In the genomic region with DNA sequence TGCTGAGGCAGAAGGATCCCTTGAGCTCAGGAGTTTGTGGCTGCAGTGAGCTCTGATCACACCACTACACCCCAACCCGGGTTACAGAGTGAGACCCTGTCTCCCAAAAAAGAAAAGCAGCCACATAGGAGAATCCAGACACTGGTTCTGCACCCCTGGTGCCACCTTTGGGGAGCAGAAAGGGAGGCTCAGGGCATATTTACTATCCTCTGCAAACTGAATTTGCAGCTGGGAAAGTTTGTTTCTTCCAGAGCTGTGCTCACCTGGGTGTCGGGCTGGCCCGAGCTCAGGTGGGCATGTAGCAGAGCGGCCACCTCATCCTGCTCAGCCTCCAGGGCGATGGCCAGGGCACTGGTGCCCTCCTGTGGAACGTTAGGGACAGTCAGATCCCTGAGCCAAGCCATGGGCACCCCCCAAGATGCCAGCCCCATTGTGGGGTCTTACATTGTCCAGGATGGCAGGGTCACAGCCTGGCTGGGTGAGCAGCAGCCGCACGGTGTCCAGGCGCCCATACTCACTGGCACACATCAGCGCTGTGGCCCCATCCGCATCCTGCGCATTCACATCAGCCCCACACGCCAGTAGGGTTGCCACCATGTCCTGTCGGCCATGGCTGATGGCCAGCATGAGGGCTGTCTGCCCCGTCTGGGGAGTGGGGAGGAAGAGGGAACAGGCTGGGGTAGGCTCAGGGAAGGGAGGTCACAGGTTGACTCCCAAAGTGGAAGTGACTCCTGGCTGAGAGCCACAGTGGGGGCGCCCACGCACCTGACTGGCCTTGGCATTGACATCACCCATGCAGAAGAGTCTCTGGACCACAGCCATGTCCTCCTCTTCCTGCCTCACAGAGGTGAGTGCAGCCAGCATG, we compare ENCODE assay signal across 11 cellular contexts. TPM values are rescaled to one million over a fixed set of nuclear protein-coding genes. Genes with fewer than 3 reads are reported as not detected.
DNase-seq lines count a peak whose midpoint lies in the region; ATAC-seq, FAIRE-seq and TF ChIP-seq lines count a peak whose summit lies in the region.
"Had no signal": no experiment of that assay in that cellular context is flagged by ENCODE, and none has a peak within 500 bp of the region (broad histone marks: within the 10 kb centered on the region; RNA-seq: fewer than 3 reads in every experiment).

No MANE protein-coding gene starts in this region.

- H3K4me2 ChIP-seq in K562 (ENCODE audit: insufficient read depth, low read length) (no peak overlapping the region; the same call in 1 of the 2 replicates), neuronal stem cell (ENCODE audit: insufficient read depth, low read length, poor library complexity, severe bottlenecking) (no peak overlapping the region)

- TF ChIP-seq CTCF in LNCaP clone FGC (IDR thresholded peaks at IDR 0.05; ENCODE audit: control insufficient read depth, extremely low read depth, insufficient read depth) (0 out of 2 replicates have a peak, but pooled peaks have one; percentile 5), K562 (IDR thresholded peaks at IDR 0.05 in 2 of 3, conservative IDR thresholded peaks at IDR 0.05 in 1 of 3; ENCODE audit: insufficient read depth in 2 of 3, low read depth in 1 of 3, low read length in 3 of 3) (no peak), transverse colon (IDR thresholded peaks at IDR 0.05) (no peak), tibial nerve (IDR thresholded peaks at IDR 0.05) (no peak)

- no peaks in the 10 kb centered on the region for H3K27me3 Mint-ChIP-seq in activated CD4-positive, alpha-beta T cell treated with anti-CD3 and anti-CD28 coated beads for 36 hours

- no peak overlapping the region for H3K27ac Mint-ChIP-seq in activated CD4-positive, alpha-beta T cell treated with anti-CD3 and anti-CD28 coated beads for 36 hours

- no peaks in the 10 kb centered on the region for H3K9me3 Mint-ChIP-seq in activated CD4-positive, alpha-beta T cell treated with anti-CD3 and anti-CD28 coated beads for 36 hours (ENCODE audit: low read depth)

- TF ChIP-seq RAD21 in K562 (CRISPR knock-in tag; conservative IDR thresholded peaks at IDR 0.05 in 1 of 2, IDR thresholded peaks at IDR 0.05 in 1 of 2): no peak

- no peak overlapping the region for H3K14ac ChIP-seq in neuronal stem cell (ENCODE audit: low read length)

- TF ChIP-seq POLR2A in K562 (conservative IDR thresholded peaks at IDR 0.05) (peak; percentile 74), transverse colon (IDR thresholded peaks at IDR 0.05) (no peak), tibial nerve (IDR thresholded peaks at IDR 0.05) (no peak)

- no peak for DNase-seq in activated CD4-positive, alpha-beta T cell treated with anti-CD3 and anti-CD28 coated beads for 36 hours
- DNase-seq in activated CD4-positive, alpha-beta T cell treated with anti-CD3 and anti-CD28 coated beads, Interleukin-2, amount 50 U/mL, for 4 hours: no peak
- DNase-seq in LNCaP clone FGC (ENCODE audit: low read depth) (no peak), K562 (ENCODE audit: extremely low read depth in 1 of 4, low spot score in 3 of 4) (peak in 2 of 4 experiments; percentile 21 to 30), neuronal stem cell (ENCODE audit: low spot score) (no peak), transverse colon (no peak), tibial nerve (ENCODE audit: low spot score in 2 of 2) (no peak)
- DNase-seq: central memory CD4-positive, alpha-beta T cell; NCI-H187 had no signal

- peaks cover 32% of the 10 kb centered on the region for H3K36me3 Mint-ChIP-seq in activated CD4-positive, alpha-beta T cell treated with anti-CD3 and anti-CD28 coated beads for 36 hours (ENCODE audit: low read depth)

- H3K23ac ChIP-seq in neuronal stem cell (ENCODE audit: low read depth, low read length, poor library complexity): peak overlapping the region; percentile 95

- ATAC-seq in activated CD4-positive, alpha-beta T cell treated with anti-CD3 and anti-CD28 coated beads for 36 hours: no peak
- ATAC-seq in K562 (no peak; the same call in 1 of the 3 replicates), HG02885 (IDR thresholded peaks at IDR 0.05; ENCODE audit: poor library complexity, unreplicated experiment) (no peak)

- H3K4me3 ChIP-seq in LNCaP clone FGC (ENCODE audit: low read depth, low read length): no peak overlapping the region
- H3K4me3 ChIP-seq in K562: no peak overlapping the region
- peak overlapping the region in 1 of 2 donors; percentile 15 for H3K4me3 ChIP-seq in neuronal stem cell (ENCODE audit: low read length in 2 of 2)
- H3K4me3 ChIP-seq in transverse colon: no peak overlapping the region
- no peak overlapping the region for H3K4me3 ChIP-seq in tibial nerve

- H4K91ac ChIP-seq in neuronal stem cell (ENCODE audit: low read depth, low read length, poor library complexity): no peak overlapping the region

- no peaks in the 10 kb centered on the region for H3K9me1 ChIP-seq in K562 (ENCODE audit: control insufficient read depth, insufficient read depth, low read length)

- FAIRE-seq in K562 (lab: Jason Lieb, UNC): no peak

- H3K79me1 ChIP-seq in neuronal stem cell (ENCODE audit: low read depth, low read length): peaks cover 19% of the 10 kb centered on the region

- no peaks in the 10 kb centered on the region for H3K9me3 ChIP-seq in K562 (replicated peaks; ENCODE audit: control insufficient read depth, insufficient read depth, low read depth, low read length)
- H3K9me3 ChIP-seq in neuronal stem cell (replicated peaks in 1 of 2; ENCODE audit: control insufficient read depth in 2 of 2, insufficient read depth in 1 of 2, low read depth in 1 of 2, low read length in 2 of 2): peaks cover 0 to 4% of the 10 kb centered on the region in 2 donors
- H3K9me3 ChIP-seq in transverse colon: no peaks in the 10 kb centered on the region
- H3K9me3 ChIP-seq in tibial nerve: peaks cover 0 to 5% (median 0%) of the 10 kb centered on the region in 4 donors

- H2BK15ac ChIP-seq in neuronal stem cell (ENCODE audit: low read length): no peak overlapping the region

- H3K36me3 ChIP-seq in K562 (ENCODE audit: control insufficient read depth, insufficient read depth, low read length) (peaks cover 35% of the 10 kb centered on the region), neuronal stem cell (replicated peaks in 1 of 2; ENCODE audit: control insufficient read depth in 2 of 2, insufficient read depth in 2 of 2, low read length in 2 of 2) (peaks cover 13 to 31% of the 10 kb centered on the region in 2 donors), transverse colon (no peaks in the 10 kb centered on the region), tibial nerve (peaks cover 0 to 42% (median 0%) of the 10 kb centered on the region in 3 donors)

- H3K4ac ChIP-seq in neuronal stem cell (ENCODE audit: low read length): no peak overlapping the region

- H4K8ac ChIP-seq in neuronal stem cell (ENCODE audit: low read depth, low read length): no peak overlapping the region

- BruUV-seq in K562 (replicated peaks; lab: Mats Ljungman, UMichigan): no TSS peak

- no peaks in the 10 kb centered on the region for H3K27me3 ChIP-seq in K562 (ENCODE audit: control insufficient read depth in 2 of 2, insufficient read depth in 2 of 2, low read length in 2 of 2)
- peaks cover 0 to 11% (median 0%) of the 10 kb centered on the region in 3 experiments for H3K27me3 ChIP-seq in neuronal stem cell (ENCODE audit: control insufficient read depth in 3 of 3, insufficient read depth in 3 of 3, low read depth in 1 of 3, low read length in 3 of 3)
- H3K27me3 ChIP-seq in transverse colon: peaks cover 7% of the 10 kb centered on the region
- no peaks in the 10 kb centered on the region for H3K27me3 ChIP-seq in tibial nerve

- POLR2A ChIA-PET in activated CD4-positive, alpha-beta T cell treated with anti-CD3 and anti-CD28 coated beads for 36 hours (lab: Charles Lee): no interaction called here
- POLR2A ChIA-PET in K562 (lab: Yijun Ruan, JAX): interaction anchor here (0.6 to 3.8 kb wide), 12 partner anchors 8 to 210 kb away, joined by 3 to 34 read pairs (median 4); a partner anchor contains a TSS

- CTCF ChIA-PET in activated CD4-positive, alpha-beta T cell treated with anti-CD3 and anti-CD28 coated beads for 36 hours (lab: Charles Lee): interaction anchor here (0.5 to 3.8 kb wide), 4 partner anchors 11 to 505 kb away, joined by 3 to 20 read pairs (median 4); no protein-coding TSS in a partner anchor
- CTCF ChIA-PET in K562 (lab: Yijun Ruan, JAX; ENCODE audit: low intra/inter-chr PET ratio): no interaction called here

- no peak overlapping the region for H2AK5ac ChIP-seq in neuronal stem cell (ENCODE audit: low read depth, low read length)

- H4K20me1 ChIP-seq in K562 (replicated peaks; ENCODE audit: control insufficient read depth, insufficient read depth, low read length): peaks cover 26% of the 10 kb centered on the region; the same call in 1 of the 2 replicates

- peak overlapping the region; percentile 97 for H3K4me3 Mint-ChIP-seq in activated CD4-positive, alpha-beta T cell treated with anti-CD3 and anti-CD28 coated beads for 36 hours

- H3K79me2 ChIP-seq in K562 (ENCODE audit: control insufficient read depth, insufficient read depth, low read length): peaks cover 46% of the 10 kb centered on the region

- no peak overlapping the region for H2AFZ ChIP-seq in K562 (ENCODE audit: low read depth, low read length)
- no peak overlapping the region for H2AFZ ChIP-seq in neuronal stem cell (ENCODE audit: low read length)

- H2BK5ac ChIP-seq in neuronal stem cell (ENCODE audit: low read length): peak overlapping the region; percentile 22

- H3K4me1 ChIP-seq in K562 (replicated peaks in 1 of 2; ENCODE audit: control insufficient read depth in 2 of 2, insufficient read depth in 2 of 2, low read length in 2 of 2) (peaks cover 17 to 28% of the 10 kb centered on the region in 2 experiments), neuronal stem cell (ENCODE audit: control insufficient read depth in 2 of 2, insufficient read depth in 1 of 2, low read depth in 1 of 2, low read length in 2 of 2) (peaks cover 9 to 12% of the 10 kb centered on the region in 2 donors), transverse colon (peaks cover 20 to 29% (median 24%) of the 10 kb centered on the region in 4 donors), tibial nerve (peaks cover 0 to 43% (median 21%) of the 10 kb centered on the region in 4 donors)

- 79% methylated on average over 17 of the region's 17 CpGs for WGBS in K562 (ENCODE audit: insufficient coverage, low coverage, missing lambda C conversion rate)
- no CpG with 5 or more reads among the region's 17 CpGs for WGBS in neuronal stem cell (ENCODE audit: extremely low coverage in 2 of 2, insufficient read length in 2 of 2, insufficient replicate concordance in 1 of 2), 2 donors
- WGBS in transverse colon (ENCODE audit: low coverage in 1 of 2), 2 donors: 78% methylated on average over 17 of the region's 17 CpGs; no CpG with 5 or more reads in 1 of the 2 donors
- 68 to 78% methylated on average over 10 to 16 of the region's 17 CpGs for WGBS in tibial nerve, 2 donors

- no peak overlapping the region for H2BK12ac ChIP-seq in neuronal stem cell (ENCODE audit: low read length)

- peaks cover 20% of the 10 kb centered on the region for H3K4me1 Mint-ChIP-seq in activated CD4-positive, alpha-beta T cell treated with anti-CD3 and anti-CD28 coated beads for 36 hours

- H3K27ac ChIP-seq in K562 (ENCODE audit: extremely low read depth, low read depth, low read length) (no peak overlapping the region), neuronal stem cell (replicated peaks; ENCODE audit: low read length) (peak overlapping the region; percentile 43), transverse colon (no peak overlapping the region), tibial nerve (no peak overlapping the region)

- peak overlapping the region in 1 of 2 experiments; percentile 77; a peak in 2 of 4 replicates for H3K9ac ChIP-seq in K562 (ENCODE audit: insufficient read depth in 1 of 2, low read depth in 2 of 2, low read length in 2 of 2)
- peak overlapping the region; percentile 57 for H3K9ac ChIP-seq in neuronal stem cell (ENCODE audit: low read depth, low read length, poor library complexity)

- H2BK120ac ChIP-seq in neuronal stem cell (ENCODE audit: low read depth, low read length): no peak overlapping the region

- intact Hi-C loops in activated CD4-positive, alpha-beta T cell treated with anti-CD3 and anti-CD28 coated beads for 36 hours (cut with DNase I, micrococcal nuclease): loop anchor here in 1 of 2 experiments (5.0 kb wide), 1 partner anchor 382 kb away; a partner anchor contains a TSS
- intact Hi-C loops in K562 (cut with micrococcal nuclease): loop anchor here (10.0 kb wide), 1 partner anchor 60 kb away; no protein-coding TSS in a partner anchor
- intact Hi-C loops in transverse colon (cut with DNase I; ENCODE audit: low total_unique reads): no loop called here

- TF ChIP-seq EP300 in K562 (IDR thresholded peaks at IDR 0.05; ENCODE audit: low read length) (no peak), transverse colon (IDR thresholded peaks at IDR 0.05; ENCODE audit: low read depth) (no peak), tibial nerve (IDR thresholded peaks at IDR 0.05) (no peak)

- no peak overlapping the region for H3K18ac ChIP-seq in neuronal stem cell (ENCODE audit: low read length)

- in situ Hi-C loops in K562 (cut with MboI): no loop called here
- in situ Hi-C loops in transverse colon (cut with MboI; ENCODE audit: low pct_ligation_motif_present in 1 of 4, low pct_unique_long_range_greater_than_20kb in 1 of 4, low sequenced_read_pairs in 3 of 4): loop anchor here in 1 of 4 donors (5.0 kb wide), 1 partner anchor 57 kb away; no protein-coding TSS in a partner anchor

RNA-seq across cellular contexts. Expression of a gene that starts 3.1 kb away (rescaled TPM):
- 1,000 to 10,000 TPM; 1,994 to 2,316 TPM for total RNA-seq in activated CD4-positive, alpha-beta T cell treated with anti-CD3 and anti-CD28 coated beads for 36 hours
- total RNA-seq in K562 (2011; cell fraction: chromatin; rRNA removed; ENCODE audit: low replicate concordance): 88.1 and 153 TPM in 2 replicates
- total RNA-seq in K562 (2011; cell fraction: nucleolus; rRNA removed): 167 TPM in 2 replicates
- total RNA-seq in K562 (2011; cell fraction: nucleoplasm; rRNA removed): 206 and 397 TPM in 2 replicates
- total RNA-seq in K562 (2014; rRNA removed): 1,864 and 2,438 TPM in 2 replicates
- 130 and 165 TPM in 2 replicates for total RNA-seq in K562 (2014; rRNA removed; fragmentation: Illumina TruSeq; extraction: Trizol)
- total RNA-seq in K562 (2015; rRNA removed; fragmentation: Illumina TruSeq; extraction: Trizol): 471 and 527 TPM in 2 replicates
- 2,747 and 3,081 TPM in 2 replicates for total RNA-seq in K562 (2021)
- polyA plus RNA-seq in K562 (2011; rRNA removed): 662 and 1,013 TPM in 2 replicates
- 1,028 and 1,084 TPM in 2 replicates for polyA plus RNA-seq in K562 (2011; cell fraction: cytosol; rRNA removed)
- polyA plus RNA-seq in K562 (2011; cell fraction: nucleus; rRNA removed): 641 and 754 TPM in 2 replicates
- polyA plus RNA-seq in K562 (2012): 3,105 and 3,833 TPM in 2 replicates
- 866 and 1,057 TPM in 2 replicates for polyA plus RNA-seq in K562 (2014; fragmentation: Illumina TruSeq; extraction: Trizol)
- polyA plus RNA-seq in K562 (2014; fragmentation: Nextera tagmentation; extraction: Ambion mirVana): 1,000 to 10,000 TPM; 2,724 to 2,827 TPM
- 1,303 and 1,847 TPM in 2 replicates for polyA plus RNA-seq in K562 (2014; rRNA removed)
- 177 and 211 TPM in 2 replicates for polyA minus RNA-seq in K562 (2011; rRNA and poly(A)+ RNA removed)
- polyA minus RNA-seq in K562 (2011; cell fraction: cytosol; rRNA and poly(A)+ RNA removed): 416 and 590 TPM in 2 replicates
- polyA minus RNA-seq in K562 (2011; cell fraction: nucleus; rRNA and poly(A)+ RNA removed): 61.5 and 90.0 TPM in 2 replicates
- 2,413 TPM for polyA plus RNA-seq in neuronal stem cell (2013, experiment 1 of 2)
- 2,325 TPM for polyA plus RNA-seq in neuronal stem cell (2013, experiment 2 of 2)
- 100 to 1,000 TPM; 275 to 526 (median 413) TPM for total RNA-seq in transverse colon
- total RNA-seq in tibial nerve: 100 to 1,000 TPM; 398 to 559 (median 412) TPM

RNA-seq across cellular contexts. Expression of a gene that starts 3.2 kb away (rescaled TPM):
- 100 to 1,000 TPM in 1 of 2 experiments, 10 to 100 TPM in 1; 90.9 to 112 TPM for total RNA-seq in activated CD4-positive, alpha-beta T cell treated with anti-CD3 and anti-CD28 coated beads for 36 hours
- total RNA-seq in K562 (2011; cell fraction: chromatin; rRNA removed; ENCODE audit: low replicate concordance): 14.3 and 43.7 TPM in 2 replicates
- 43.4 and 46.7 TPM in 2 replicates for total RNA-seq in K562 (2011; cell fraction: nucleolus; rRNA removed)
- 37.7 and 37.8 TPM in 2 replicates for total RNA-seq in K562 (2011; cell fraction: nucleoplasm; rRNA removed)
- total RNA-seq in K562 (2014; rRNA removed): 114 and 148 TPM in 2 replicates
- total RNA-seq in K562 (2014; rRNA removed; fragmentation: Illumina TruSeq; extraction: Trizol): 49.8 and 70.8 TPM in 2 replicates
- total RNA-seq in K562 (2015; rRNA removed; fragmentation: Illumina TruSeq; extraction: Trizol): 134 and 142 TPM in 2 replicates
- total RNA-seq in K562 (2021): 101 and 105 TPM in 2 replicates
- polyA plus RNA-seq in K562 (2011; rRNA removed): 79.6 and 135 TPM in 2 replicates
- 201 and 321 TPM in 2 replicates for polyA plus RNA-seq in K562 (2011; cell fraction: cytosol; rRNA removed)
- polyA plus RNA-seq in K562 (2011; cell fraction: nucleus; rRNA removed): 93.7 and 110 TPM in 2 replicates
- 150 and 163 TPM in 2 replicates for polyA plus RNA-seq in K562 (2012)
- polyA plus RNA-seq in K562 (2014; fragmentation: Illumina TruSeq; extraction: Trizol): 212 and 228 TPM in 2 replicates
- polyA plus RNA-seq in K562 (2014; fragmentation: Nextera tagmentation; extraction: Ambion mirVana): 100 to 1,000 TPM; 312 to 348 TPM
- 152 and 187 TPM in 2 replicates for polyA plus RNA-seq in K562 (2014; rRNA removed)
- 23.9 and 35.3 TPM in 2 replicates for polyA minus RNA-seq in K562 (2011; rRNA and poly(A)+ RNA removed)
- 67.7 and 108 TPM in 2 replicates for polyA minus RNA-seq in K562 (2011; cell fraction: cytosol; rRNA and poly(A)+ RNA removed)
- polyA minus RNA-seq in K562 (2011; cell fraction: nucleus; rRNA and poly(A)+ RNA removed): 13.7 and 28.9 TPM in 2 replicates
- polyA plus RNA-seq in neuronal stem cell (2013, experiment 1 of 2): 187 TPM
- 184 TPM for polyA plus RNA-seq in neuronal stem cell (2013, experiment 2 of 2)
- 10 to 100 TPM; 11.2 to 40.0 (median 18.6) TPM for total RNA-seq in transverse colon
- total RNA-seq in tibial nerve: 10 to 100 TPM in 3 of 4 donors, 1 to 10 TPM in 1; 4.5 to 22.1 (median 16.0) TPM

RNA-seq across cellular contexts. Expression of a gene that starts 16.3 kb away (rescaled TPM):
- total RNA-seq in activated CD4-positive, alpha-beta T cell treated with anti-CD3 and anti-CD28 coated beads for 36 hours: 10 to 100 TPM; 39.9 to 41.4 TPM
- 13.8 and 50.6 TPM in 2 replicates for total RNA-seq in K562 (2011; cell fraction: chromatin; rRNA removed; ENCODE audit: low replicate concordance)
- 113 and 115 TPM in 2 replicates for total RNA-seq in K562 (2011; cell fraction: nucleolus; rRNA removed)
- total RNA-seq in K562 (2011; cell fraction: nucleoplasm; rRNA removed): 51.0 and 58.3 TPM in 2 replicates
- total RNA-seq in K562 (2014; rRNA removed): 71.4 and 100 TPM in 2 replicates
- 7.9 and 13.3 TPM in 2 replicates for total RNA-seq in K562 (2014; rRNA removed; fragmentation: Illumina TruSeq; extraction: Trizol)
- total RNA-seq in K562 (2015; rRNA removed; fragmentation: Illumina TruSeq; extraction: Trizol): 42.3 and 45.6 TPM in 2 replicates
- total RNA-seq in K562 (2021): 94.5 and 97.0 TPM in 2 replicates
- 34.4 and 42.4 TPM in 2 replicates for polyA plus RNA-seq in K562 (2011; rRNA removed)
- 79.7 and 224 TPM in 2 replicates for polyA plus RNA-seq in K562 (2011; cell fraction: cytosol; rRNA removed)
- polyA plus RNA-seq in K562 (2011; cell fraction: nucleus; rRNA removed): 32.2 and 55.2 TPM in 2 replicates
- 63.8 and 67.0 TPM in 2 replicates for polyA plus RNA-seq in K562 (2012)
- polyA plus RNA-seq in K562 (2014; fragmentation: Illumina TruSeq; extraction: Trizol): 29.4 and 47.0 TPM in 2 replicates
- polyA plus RNA-seq in K562 (2014; fragmentation: Nextera tagmentation; extraction: Ambion mirVana): 1 to 10 TPM in 1 of 2 experiments, under 1 TPM in 1; 0.45 to 2.5 TPM
- 75.0 and 81.0 TPM in 2 replicates for polyA plus RNA-seq in K562 (2014; rRNA removed)
- polyA minus RNA-seq in K562 (2011; rRNA and poly(A)+ RNA removed): 4.9 and 8.8 TPM in 2 replicates
- polyA minus RNA-seq in K562 (2011; cell fraction: cytosol; rRNA and poly(A)+ RNA removed): 23.0 and 32.5 TPM in 2 replicates
- polyA minus RNA-seq in K562 (2011; cell fraction: nucleus; rRNA and poly(A)+ RNA removed): 8.1 and 8.7 TPM in 2 replicates
- polyA plus RNA-seq in neuronal stem cell (2013, experiment 1 of 2): 28.0 TPM
- 26.3 TPM for polyA plus RNA-seq in neuronal stem cell (2013, experiment 2 of 2)
- 10 to 100 TPM in 3 of 4 donors, 1 to 10 TPM in 1; 9.4 to 73.2 (median 41.0) TPM for total RNA-seq in transverse colon
- 100 to 1,000 TPM in 1 of 4 donors, 10 to 100 TPM in 3; 64.7 to 109 (median 83.9) TPM for total RNA-seq in tibial nerve

RNA-seq across cellular contexts. Expression of a gene that starts 18.6 kb away (rescaled TPM):
- total RNA-seq in activated CD4-positive, alpha-beta T cell treated with anti-CD3 and anti-CD28 coated beads for 36 hours: 1 to 10 TPM in 1 of 2 experiments, under 1 TPM in 1; 0.98 to 1.1 TPM
- 0.44 and 1.0 TPM in 2 replicates for total RNA-seq in K562 (2011; cell fraction: chromatin; rRNA removed; ENCODE audit: low replicate concordance)
- 0.53 and 0.83 TPM in 2 replicates for total RNA-seq in K562 (2011; cell fraction: nucleolus; rRNA removed)
- 0.76 and 0.95 TPM in 2 replicates for total RNA-seq in K562 (2011; cell fraction: nucleoplasm; rRNA removed)
- total RNA-seq in K562 (2014; rRNA removed) (not detected in 2 replicates), K562 (2014; rRNA removed; fragmentation: Illumina TruSeq; extraction: Trizol) (not detected in 2 replicates), K562 (2015; rRNA removed; fragmentation: Illumina TruSeq; extraction: Trizol) (not detected in 2 replicates), K562 (2021) (0.22 and 0.40 TPM in 2 replicates), transverse colon (10 to 100 TPM in 1 of 4 donors, 1 to 10 TPM in 3; 3.2 to 10.5 (median 4.1) TPM), tibial nerve (10 to 100 TPM; 13.8 to 34.8 (median 20.1) TPM)
- polyA plus RNA-seq in K562 (2011; rRNA removed) (0.08 TPM in 2 replicates), K562 (2014; fragmentation: Illumina TruSeq; extraction: Trizol) (0.06 TPM in 1 of 2 replicates, not detected in the other), K562 (2014; fragmentation: Nextera tagmentation; extraction: Ambion mirVana) (under 1 TPM in 1 of 2 experiments, not detected in 1; 0.03 TPM), K562 (2014; rRNA removed) (not detected in 2 replicates)
- polyA plus RNA-seq in K562 (2011; cell fraction: cytosol; rRNA removed): 0.10 and 0.27 TPM in 2 replicates
- 0.41 and 0.82 TPM in 2 replicates for polyA plus RNA-seq in K562 (2011; cell fraction: nucleus; rRNA removed)
- polyA plus RNA-seq in K562 (2012): 0.14 and 0.18 TPM in 2 replicates
- polyA minus RNA-seq in K562 (2011; rRNA and poly(A)+ RNA removed): not detected in 2 replicates
- not detected in 2 replicates for polyA minus RNA-seq in K562 (2011; cell fraction: cytosol; rRNA and poly(A)+ RNA removed)
- 0.11 and 0.54 TPM in 2 replicates for polyA minus RNA-seq in K562 (2011; cell fraction: nucleus; rRNA and poly(A)+ RNA removed)
- polyA plus RNA-seq in neuronal stem cell (2013, experiment 1 of 2): 0.50 TPM
- polyA plus RNA-seq in neuronal stem cell (2013, experiment 2 of 2): 0.57 TPM

RNA-seq across cellular contexts. Expression of a gene that starts 39.5 kb away (rescaled TPM):
- total RNA-seq in activated CD4-positive, alpha-beta T cell treated with anti-CD3 and anti-CD28 coated beads for 36 hours: 1 to 10 TPM; 7.4 to 7.9 TPM
- 0.35 and 2.5 TPM in 2 replicates for total RNA-seq in K562 (2011; cell fraction: chromatin; rRNA removed; ENCODE audit: low replicate concordance)
- 1.8 and 4.8 TPM in 2 replicates for total RNA-seq in K562 (2011; cell fraction: nucleolus; rRNA removed)
- total RNA-seq in K562 (2011; cell fraction: nucleoplasm; rRNA removed): 1.4 and 1.8 TPM in 2 replicates
- total RNA-seq in K562 (2014; rRNA removed): 0.05 and 0.33 TPM in 2 replicates
- not detected in 2 replicates for total RNA-seq in K562 (2014; rRNA removed; fragmentation: Illumina TruSeq; extraction: Trizol)
- total RNA-seq in K562 (2015; rRNA removed; fragmentation: Illumina TruSeq; extraction: Trizol): 0.08 and 0.22 TPM in 2 replicates
- 0.20 and 0.24 TPM in 2 replicates for total RNA-seq in K562 (2021)
- polyA plus RNA-seq in K562 (2011; rRNA removed): 0.64 and 0.77 TPM in 2 replicates
- 0.46 and 3.3 TPM in 2 replicates for polyA plus RNA-seq in K562 (2011; cell fraction: cytosol; rRNA removed)
- 0.94 and 4.1 TPM in 2 replicates for polyA plus RNA-seq in K562 (2011; cell fraction: nucleus; rRNA removed)
- 0.61 and 0.65 TPM in 2 replicates for polyA plus RNA-seq in K562 (2012)
- polyA plus RNA-seq in K562 (2014; fragmentation: Illumina TruSeq; extraction: Trizol): 0.32 TPM in 1 of 2 replicates, not detected in the other
- not detected for polyA plus RNA-seq in K562 (2014; fragmentation: Nextera tagmentation; extraction: Ambion mirVana)
- 0.15 and 0.85 TPM in 2 replicates for polyA plus RNA-seq in K562 (2014; rRNA removed)
- polyA minus RNA-seq in K562 (2011; rRNA and poly(A)+ RNA removed): 0.46 TPM in 1 of 2 replicates, not detected in the other
- 2.3 TPM in 1 of 2 replicates, not detected in the other for polyA minus RNA-seq in K562 (2011; cell fraction: cytosol; rRNA and poly(A)+ RNA removed)
- 0.78 and 1.8 TPM in 2 replicates for polyA minus RNA-seq in K562 (2011; cell fraction: nucleus; rRNA and poly(A)+ RNA removed)
- 2.7 TPM for polyA plus RNA-seq in neuronal stem cell (2013, experiment 1 of 2)
- polyA plus RNA-seq in neuronal stem cell (2013, experiment 2 of 2): 3.0 TPM
- 100 to 1,000 TPM in 1 of 4 donors, 10 to 100 TPM in 1, 1 to 10 TPM in 2; 2.3 to 123 (median 10.3) TPM for total RNA-seq in transverse colon
- total RNA-seq in tibial nerve: 100 to 1,000 TPM in 1 of 4 donors, 10 to 100 TPM in 3; 52.2 to 256 (median 75.6) TPM
- total RNA-seq: mononuclear cell had no signal
